ENCODE assay signal across 1 cellular context in the genomic region with DNA sequence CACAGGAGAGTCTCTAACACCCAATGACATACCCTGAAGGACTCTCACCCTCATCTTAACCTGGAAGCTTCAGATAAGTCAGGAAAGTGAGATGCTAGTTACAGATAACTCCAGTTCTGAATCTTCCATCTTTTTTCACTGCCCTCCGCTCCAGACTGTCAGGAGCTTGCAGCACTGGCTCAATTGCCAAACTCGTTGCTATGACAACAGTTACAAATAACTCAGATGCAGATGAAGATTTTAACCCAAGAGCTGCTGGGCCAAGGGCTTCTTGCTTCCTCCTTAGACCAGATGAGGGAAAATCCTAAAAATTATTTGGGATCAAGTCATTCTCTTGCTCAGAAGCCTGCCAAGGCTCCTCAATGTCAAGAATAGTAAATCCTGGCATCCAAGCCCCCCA.
TF ChIP-seq lines count a peak whose summit lies in the region.

No MANE protein-coding gene starts in this region.

TF ChIP-seq in IMR-90, 13 proteins besides CTCF, POLR2A, EP300 and RAD21 (continued from another document):
- TF ChIP-seq CEBPB (IDR thresholded peaks at IDR 0.05; ENCODE audit: low read depth, low read length) (no peak), NFE2L2 (IDR thresholded peaks at IDR 0.05; ENCODE audit: low read depth, low read length) (no peak), SMC3 (IDR thresholded peaks at IDR 0.05; ENCODE audit: low read depth, low read length) (no peak), ELK1 (IDR thresholded peaks at IDR 0.05; ENCODE audit: borderline replicate concordance, low read depth, low read length) (no peak), MAFK (IDR thresholded peaks at IDR 0.05; ENCODE audit: low read depth, low read length) (no peak), USF2 (IDR thresholded peaks at IDR 0.05; ENCODE audit: low read depth, low read length) (no peak)
